In the genomic region with DNA sequence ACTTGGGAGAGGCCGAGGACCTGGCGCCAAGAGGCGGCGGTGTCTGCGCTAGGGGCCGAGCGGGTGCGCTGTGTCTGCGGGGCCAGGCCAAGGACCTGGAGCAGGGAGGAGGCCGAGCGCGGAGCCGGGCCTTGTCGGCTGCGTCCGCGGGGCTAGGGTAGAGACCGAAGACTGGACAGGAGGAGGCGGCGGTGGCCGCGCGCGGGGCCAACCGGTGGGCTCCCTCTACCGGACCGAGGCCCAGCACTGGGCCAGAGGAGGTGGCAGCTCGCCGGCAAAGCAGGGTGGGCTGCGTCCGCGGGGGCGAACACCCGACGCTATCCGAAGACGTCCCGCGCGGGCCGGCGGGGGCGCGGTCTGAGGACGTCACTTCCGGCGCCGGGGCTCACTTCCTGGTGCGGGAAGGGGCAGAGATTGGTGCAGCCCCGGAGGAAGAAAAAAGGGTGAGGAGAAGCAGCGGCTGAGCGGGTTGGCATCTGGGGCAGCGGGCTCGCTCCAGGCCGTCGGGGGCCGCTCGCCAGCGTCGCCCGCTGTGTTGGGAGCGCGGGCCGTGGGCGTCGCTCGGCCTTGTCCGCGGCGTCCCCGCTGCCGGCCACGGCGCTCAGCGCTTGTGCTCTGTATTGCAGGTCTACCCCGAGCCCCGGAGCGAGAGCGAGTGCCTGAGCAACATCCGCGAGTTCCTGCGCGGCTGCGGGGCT, we compare ENCODE assay signal across 8 cellular contexts. TPM values are rescaled to one million over a fixed set of nuclear protein-coding genes. Genes with fewer than 3 reads are reported as not detected.
A peak's percentile ranks its signal among the peaks of the same experiment; 100 is the strongest.
DNase-seq lines count a peak whose midpoint lies in the region; ATAC-seq lines count a peak whose summit lies in the region.

No MANE protein-coding gene starts in this region.

- H3K18ac ChIP-seq in mesenchymal stem cell (ENCODE audit: low read depth in 1 of 2, low read length in 2 of 2) = peak overlapping the region; percentile 92 to 99

- no peak overlapping the region for H2BK120ac ChIP-seq in mesenchymal stem cell (ENCODE audit: low read depth, low read length)

- peak overlapping the region in 1 of 2 experiments; percentile 60 for H2BK12ac ChIP-seq in mesenchymal stem cell (ENCODE audit: low read length in 2 of 2)

- H3K23ac ChIP-seq in mesenchymal stem cell (ENCODE audit: low read length in 2 of 2) = peak overlapping the region in 1 of 2 experiments; percentile 10

- H3K4me1 ChIP-seq in effector memory CD4-positive, alpha-beta T cell (ENCODE audit: control insufficient read depth, insufficient read depth, low read length, poor library complexity, severe bottlenecking) = peaks cover 15% of the 10 kb centered on the region
- H3K4me1 ChIP-seq in mesenchymal stem cell (ENCODE audit: control insufficient read depth, insufficient read depth, low read depth, low read length) = peaks cover 2% of the 10 kb centered on the region

- H2AFZ ChIP-seq in mesenchymal stem cell (ENCODE audit: low read depth, low read length) = peak overlapping the region; percentile 88

- ATAC-seq in GM19467 (IDR thresholded peaks at IDR 0.05; ENCODE audit: unreplicated experiment) = peak; percentile 89

- H3K14ac ChIP-seq in mesenchymal stem cell (ENCODE audit: low read length in 2 of 2) = peak overlapping the region; percentile 38 to 91

- peak overlapping the region; percentile 100 for H4K8ac ChIP-seq in mesenchymal stem cell (ENCODE audit: low read length)

- H3K79me1 ChIP-seq in mesenchymal stem cell (replicated peaks; ENCODE audit: low read length, poor library complexity, severe bottlenecking) = peaks cover 1% of the 10 kb centered on the region

- no peaks in the 10 kb centered on the region for H3K36me3 ChIP-seq in effector memory CD4-positive, alpha-beta T cell (ENCODE audit: control insufficient read depth, insufficient read depth, low read length)
- peaks cover 0 to 4% of the 10 kb centered on the region in 2 experiments for H3K36me3 ChIP-seq in mesenchymal stem cell (ENCODE audit: control insufficient read depth in 1 of 2, insufficient read depth in 2 of 2, low read depth in 1 of 2, low read length in 2 of 2)

- DNase-seq in COLO668 (lab: John Stamatoyannopoulos, UW; ENCODE audit: unreplicated experiment) (peak; percentile 97), HPDE6-E6E7 (ENCODE audit: extremely low spot score) (peak; percentile 89), NK-92 (lab: John Stamatoyannopoulos, UW; ENCODE audit: unreplicated experiment) (peak; percentile 56), mesenchymal stem cell (peak; percentile 95)
- peak; percentile 87 to 90 for DNase-seq in activated CD8-positive, alpha-beta memory T cell treated with anti-CD3 and anti-CD28 coated beads for 4 hours (ENCODE audit: low read depth in 2 of 2)
- peak; percentile 84 to 88 (median 84) for DNase-seq in effector memory CD4-positive, alpha-beta T cell
- peak; percentile 82 for DNase-seq in stimulated activated CD8-positive, alpha-beta memory T cell treated with anti-CD3 and anti-CD28 coated beads, Interleukin-12 subunit alpha, Interleukin-12 subunit beta, amount 100 ng/mL, for 24 hours (ENCODE audit: extremely low read depth)

- peak overlapping the region; percentile 91 for H2BK5ac ChIP-seq in mesenchymal stem cell (ENCODE audit: low read depth, low read length, poor library complexity, severe bottlenecking)

- peak overlapping the region; percentile 95 for H3K9ac ChIP-seq in mesenchymal stem cell (ENCODE audit: low read length)

- H3K27me3 ChIP-seq in effector memory CD4-positive, alpha-beta T cell (replicated peaks; ENCODE audit: control insufficient read depth, insufficient read depth, low read length, poor library complexity, severe bottlenecking) = no peaks in the 10 kb centered on the region
- no peaks in the 10 kb centered on the region for H3K27me3 ChIP-seq in mesenchymal stem cell (ENCODE audit: control insufficient read depth in 1 of 2, insufficient read depth in 1 of 2, low read length in 2 of 2)

- peak overlapping the region; percentile 84 to 97 for H3K4ac ChIP-seq in mesenchymal stem cell (ENCODE audit: low read depth in 1 of 2, low read length in 2 of 2)

- under 1% methylated on average over 68 of the region's 84 CpGs for WGBS in mesenchymal stem cell

- no peaks in the 10 kb centered on the region for H3K9me3 ChIP-seq in effector memory CD4-positive, alpha-beta T cell (ENCODE audit: control insufficient read depth, low read length)
- H3K9me3 ChIP-seq in mesenchymal stem cell (ENCODE audit: control insufficient read depth, low read length) = no peaks in the 10 kb centered on the region

- H3K4me2 ChIP-seq in mesenchymal stem cell (ENCODE audit: low read length, poor library complexity, severe bottlenecking) = peak overlapping the region; percentile 97

- peak overlapping the region; percentile 73 for H2BK15ac ChIP-seq in mesenchymal stem cell (ENCODE audit: low read depth, poor library complexity, severe bottlenecking)

- H2AK5ac ChIP-seq in mesenchymal stem cell (ENCODE audit: low read length, severe bottlenecking) = no peak overlapping the region

- peak overlapping the region; percentile 89 for H3K4me3 ChIP-seq in effector memory CD4-positive, alpha-beta T cell (ENCODE audit: insufficient read depth, low read depth, low read length, poor library complexity, severe bottlenecking)
- peak overlapping the region; percentile 79 to 95 for H3K4me3 ChIP-seq in mesenchymal stem cell (ENCODE audit: insufficient read depth in 1 of 2, low read depth in 1 of 2, low read length in 2 of 2)

- peak overlapping the region; percentile 81 for H3K27ac ChIP-seq in effector memory CD4-positive, alpha-beta T cell (ENCODE audit: insufficient read depth, low read length, poor library complexity, severe bottlenecking)
- H3K27ac ChIP-seq in mesenchymal stem cell (ENCODE audit: low read length, poor library complexity, severe bottlenecking) = peak overlapping the region; percentile 91

- H4K91ac ChIP-seq in mesenchymal stem cell (ENCODE audit: low read length) = peak overlapping the region; percentile 97

RNA-seq across cellular contexts. Expression of a gene that starts 38.3 kb away (rescaled TPM):
- polyA plus RNA-seq in mesenchymal stem cell (2013, experiment 1 of 2) = 22.3 TPM
- 22.1 TPM for polyA plus RNA-seq in mesenchymal stem cell (2013, experiment 2 of 2)

Comparison
In these comparisons a context has a peak if more than half of its experiments do, and no peak if none do; other contexts are left out.
1. Peak in every context shown above with its lines: DNase-seq, ATAC-seq, H3K4me3 ChIP-seq and H3K27ac ChIP-seq.